In the genomic region with DNA sequence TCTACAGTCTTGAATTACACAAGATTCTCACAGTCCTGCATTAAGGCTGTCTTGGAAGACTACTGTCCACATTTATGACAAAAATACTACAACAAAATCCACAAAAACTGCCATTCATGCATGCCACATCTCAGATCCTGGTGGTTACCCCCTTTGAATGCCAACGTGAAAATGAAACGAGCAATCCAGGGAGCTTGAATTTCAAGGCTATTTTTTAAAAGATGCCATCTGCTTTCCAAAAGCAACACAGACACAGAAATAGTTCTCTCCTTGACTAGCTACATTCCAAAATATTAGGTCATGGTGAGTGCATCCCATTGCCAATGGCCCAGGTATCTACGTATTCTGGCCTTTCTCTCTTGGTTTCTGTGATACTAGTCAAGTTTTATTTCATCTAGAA, we compare ENCODE assay signal across 14 cellular contexts. TPM values are rescaled to one million over a fixed set of nuclear protein-coding genes. Genes with fewer than 3 reads are reported as not detected.
DNase-seq lines count a peak whose midpoint lies in the region; ATAC-seq and TF ChIP-seq lines count a peak whose summit lies in the region.
"Had no signal": no experiment of that assay in that cellular context is flagged by ENCODE, and none has a peak within 500 bp of the region (broad histone marks: within the 10 kb centered on the region; RNA-seq: fewer than 3 reads in every experiment).

No MANE protein-coding gene starts in this region.

- H3K36me3 Mint-ChIP-seq in mesothelial cell of epicardium, result peaks cover 38% of the 10 kb centered on the region
- H3K36me3 Mint-ChIP-seq in activated naive CD8-positive, alpha-beta T cell treated with anti-CD3 and anti-CD28 coated beads, Interleukin-2, amount 50 U/mL, for 24 hours (ENCODE audit: low read depth), result peaks cover 7% of the 10 kb centered on the region

- no peaks in the 10 kb centered on the region for H3K4me1 ChIP-seq in uterus

- no peak overlapping the region for H3K4me3 ChIP-seq in uterus
- H3K4me3 ChIP-seq: adrenal gland, tibial artery had no signal

- H3K9me3 Mint-ChIP-seq in mesothelial cell of epicardium, result peaks cover 12% of the 10 kb centered on the region
- H3K9me3 Mint-ChIP-seq in activated naive CD8-positive, alpha-beta T cell treated with anti-CD3 and anti-CD28 coated beads, Interleukin-2, amount 50 U/mL, for 24 hours, result peaks cover 12% of the 10 kb centered on the region

- TF ChIP-seq POLR2A in uterus (IDR thresholded peaks at IDR 0.05), result no peak

- no peak overlapping the region for H3K4me3 Mint-ChIP-seq in mesothelial cell of epicardium
- no peak overlapping the region for H3K4me3 Mint-ChIP-seq in activated naive CD8-positive, alpha-beta T cell treated with anti-CD3 and anti-CD28 coated beads, Interleukin-2, amount 50 U/mL, for 24 hours

- intact Hi-C loops in uterus (cut with DNase I; ENCODE audit: low total_unique reads), result no loop called here

- no peaks in the 10 kb centered on the region for H3K27me3 Mint-ChIP-seq in mesothelial cell of epicardium (ENCODE audit: low read depth)
- H3K27me3 Mint-ChIP-seq in activated naive CD8-positive, alpha-beta T cell treated with anti-CD3 and anti-CD28 coated beads, Interleukin-2, amount 50 U/mL, for 24 hours, result no peaks in the 10 kb centered on the region

- H3K4me1 Mint-ChIP-seq in mesothelial cell of epicardium, result peaks cover 33% of the 10 kb centered on the region
- H3K4me1 Mint-ChIP-seq in activated naive CD8-positive, alpha-beta T cell treated with anti-CD3 and anti-CD28 coated beads, Interleukin-2, amount 50 U/mL, for 24 hours, result peaks cover 8% of the 10 kb centered on the region

- H3K27me3 ChIP-seq in uterus, result no peaks in the 10 kb centered on the region
- H3K27me3 ChIP-seq: adrenal gland, tibial artery had no signal

- ATAC-seq in activated naive CD8-positive, alpha-beta T cell treated with anti-CD3 and anti-CD28 coated beads, Interleukin-2, amount 50 U/mL, for 24 hours, result no peak
- no peak for ATAC-seq in HG02938 (IDR thresholded peaks at IDR 0.05; ENCODE audit: unreplicated experiment)

- peak overlapping the region; percentile 91 for H3K27ac Mint-ChIP-seq in mesothelial cell of epicardium
- H3K27ac Mint-ChIP-seq in activated naive CD8-positive, alpha-beta T cell treated with anti-CD3 and anti-CD28 coated beads, Interleukin-2, amount 50 U/mL, for 24 hours, result no peak overlapping the region

- peak; percentile 7 for DNase-seq in NCI-H2171 treated with DMSO at 0.1 percent for 48 hours (lab: John Stamatoyannopoulos, UW)
- no peak for DNase-seq in NCI-H2171 (lab: John Stamatoyannopoulos, UW)
- DNase-seq in cerebellum (ENCODE audit: low spot score), result peak; percentile 71
- no peak for DNase-seq in mesothelial cell of epicardium (ENCODE audit: low spot score in 2 of 2, unreplicated experiment in 2 of 2)
- no peak for DNase-seq in uterus
- no peak for DNase-seq in activated naive CD8-positive, alpha-beta T cell treated with anti-CD3 and anti-CD28 coated beads, Interleukin-2, amount 50 U/mL, for 24 hours
- no peak for DNase-seq in dermis blood vessel endothelial cell
- DNase-seq: activated CD8-positive, alpha-beta memory T cell treated with anti-CD3 and anti-CD28 coated beads for 24 hours; adrenal gland; glutamatergic neuron; midbrain; NCI-H1417; tibial artery had no signal

- H3K9me3 ChIP-seq in uterus, result no peaks in the 10 kb centered on the region
- H3K9me3 ChIP-seq: adrenal gland, tibial artery had no signal

- TF ChIP-seq CTCF in mesothelial cell of epicardium (IDR thresholded peaks at IDR 0.05; ENCODE audit: unreplicated experiment) (no peak), uterus (IDR thresholded peaks at IDR 0.05) (no peak)

- H3K36me3 ChIP-seq in uterus, result no peaks in the 10 kb centered on the region
- H3K36me3 ChIP-seq: adrenal gland, tibial artery had no signal

- peak overlapping the region; percentile 7 to 37 for H3K27ac ChIP-seq in uterus

RNA-seq across cellular contexts. Expression of a gene that starts 36.3 kb away (rescaled TPM):
- total RNA-seq in cerebellum, result 12.2 TPM
- 57.9 to 66.2 TPM (median 64.2 TPM) in 3 replicates for total RNA-seq in mesothelial cell of epicardium
- total RNA-seq in uterus, result 10 to 100 TPM; 11.5 to 54.2 (median 29.5) TPM
- 0.17 and 0.23 TPM in 2 replicates for total RNA-seq in dermis blood vessel endothelial cell

Comparison
In these comparisons a context has a peak if more than half of its experiments do, and no peak if none do; other contexts are left out.
1. DNase-seq: peak in NCI-H2171 treated with DMSO at 0.1 percent for 48 hours (single experiment) and cerebellum (single experiment); none in NCI-H2171 (single experiment), mesothelial cell of epicardium (0 of 2), uterus (0 of 2), activated naive CD8-positive, alpha-beta T cell treated with anti-CD3 and anti-CD28 coated beads, Interleukin-2, amount 50 U/mL, for 24 hours (single experiment) and dermis blood vessel endothelial cell (single experiment).
2. RNA of a gene that starts 36.3 kb away (total RNA-seq): 57.9 to 66.2 TPM in mesothelial cell of epicardium, 11.5 to 54.2 TPM in uterus and 12.2 TPM in cerebellum (single experiment); 0.17 to 0.23 TPM in dermis blood vessel endothelial cell; every median in the first group is over 10 times any median in the second.